8 cellular contexts compared by ENCODE assay signal in the genomic region with DNA sequence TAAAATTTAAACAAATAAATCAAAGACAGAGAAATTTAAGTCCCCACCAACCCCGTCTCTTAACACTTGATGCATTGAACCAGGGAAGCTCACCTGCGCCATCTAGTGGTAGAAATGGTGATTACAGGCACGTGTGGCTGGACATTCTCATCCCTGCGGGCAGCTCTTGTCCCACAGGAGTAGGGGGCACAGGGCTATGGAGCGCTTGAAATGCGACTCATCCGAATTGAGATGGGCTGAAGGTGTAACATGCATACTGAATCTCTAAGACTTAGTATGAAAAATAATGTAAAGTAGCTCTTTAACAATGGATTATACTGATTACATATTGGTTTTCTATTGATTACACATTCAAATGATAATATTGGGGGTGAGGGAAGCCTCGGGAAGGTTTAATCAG. TPM values are rescaled to one million over a fixed set of nuclear protein-coding genes. Genes with fewer than 3 reads are reported as not detected.
DNase-seq lines count a peak whose midpoint lies in the region; ATAC-seq and TF ChIP-seq lines count a peak whose summit lies in the region.

No MANE protein-coding gene starts in this region.

- POLR2A ChIA-PET in CD8-positive, alpha-beta T cell (lab: Charles Lee) = interaction anchor here (0.8 to 1.5 kb wide), 2 partner anchors 12 to 138 kb away, joined by 3 to 5 read pairs; no protein-coding TSS in a partner anchor

- 14% methylated on average over 8 of the region's 8 CpGs for WGBS in esophagus muscularis mucosa

- CTCF ChIA-PET in CD8-positive, alpha-beta T cell (lab: Charles Lee) = interaction anchor here (0.6 to 26.7 kb wide), 56 partner anchors 11 to 1040 kb away, joined by 3 to 602 read pairs (median 5); partner anchors contain the start of gene SLIT1

- no peaks in the 10 kb centered on the region for H3K4me1 Mint-ChIP-seq in CD8-positive, alpha-beta T cell (ENCODE audit: low read depth)
- H3K4me1 Mint-ChIP-seq in nephron = no peaks in the 10 kb centered on the region

- no peak for TF ChIP-seq POLR2A in esophagus muscularis mucosa (IDR thresholded peaks at IDR 0.05; ENCODE audit: low read depth)

- no peaks in the 10 kb centered on the region for H3K27me3 ChIP-seq in CD8-positive, alpha-beta T cell (ENCODE audit: insufficient read depth, low read length)
- H3K27me3 ChIP-seq in esophagus muscularis mucosa = peaks cover 0 to 16% (median 0%) of the 10 kb centered on the region in 4 donors

- no peak overlapping the region for H3K4me3 ChIP-seq in CD8-positive, alpha-beta T cell (ENCODE audit: low read depth, low read length)
- H3K4me3 ChIP-seq in esophagus muscularis mucosa = no peak overlapping the region

- H3K27me3 Mint-ChIP-seq in CD8-positive, alpha-beta T cell (ENCODE audit: low read depth) = peaks cover 1% of the 10 kb centered on the region
- no peaks in the 10 kb centered on the region for H3K27me3 Mint-ChIP-seq in nephron (ENCODE audit: low read depth)

- H3K4me1 ChIP-seq in CD8-positive, alpha-beta T cell (ENCODE audit: insufficient read depth, low read length) = no peaks in the 10 kb centered on the region
- no peaks in the 10 kb centered on the region for H3K4me1 ChIP-seq in esophagus muscularis mucosa

- no peaks in the 10 kb centered on the region for H3K9me3 Mint-ChIP-seq in CD8-positive, alpha-beta T cell
- no peaks in the 10 kb centered on the region for H3K9me3 Mint-ChIP-seq in nephron

- no peaks in the 10 kb centered on the region for H3K9me3 ChIP-seq in CD8-positive, alpha-beta T cell (ENCODE audit: low read length)
- no peaks in the 10 kb centered on the region for H3K9me3 ChIP-seq in esophagus muscularis mucosa

- no peak for TF ChIP-seq EP300 in esophagus muscularis mucosa (IDR thresholded peaks at IDR 0.05)

- intact Hi-C loops in CD8-positive, alpha-beta T cell (cut with DNase I, micrococcal nuclease) = loop anchor here (1.0 to 10.0 kb wide), 5 partner anchors 137 to 814 kb away; no protein-coding TSS in a partner anchor
- intact Hi-C loops in esophagus muscularis mucosa (cut with DNase I) = loop anchor here (2.0 kb wide), 1 partner anchor 138 kb away; no protein-coding TSS in a partner anchor

- no peaks in the 10 kb centered on the region for H3K36me3 ChIP-seq in CD8-positive, alpha-beta T cell (ENCODE audit: insufficient read depth, low read length)
- no peaks in the 10 kb centered on the region for H3K36me3 ChIP-seq in esophagus muscularis mucosa

- peak; percentile 98 for TF ChIP-seq CTCF in CD8-positive, alpha-beta T cell (IDR thresholded peaks at IDR 0.05)
- TF ChIP-seq CTCF in esophagus muscularis mucosa (IDR thresholded peaks at IDR 0.05) = peak; percentile 91 to 96 (median 94)
- peak; percentile 95 to 99 (median 98) for TF ChIP-seq CTCF in nephron (IDR thresholded peaks at IDR 0.05; ENCODE audit: unreplicated experiment in 3 of 3)

- no peak overlapping the region for H3K27ac Mint-ChIP-seq in CD8-positive, alpha-beta T cell
- H3K27ac Mint-ChIP-seq in nephron = no peak overlapping the region

- no peak overlapping the region for H3K27ac ChIP-seq in CD8-positive, alpha-beta T cell (ENCODE audit: low read depth, low read length)
- H3K27ac ChIP-seq in esophagus muscularis mucosa (replicated peaks in 1 of 4) = no peak overlapping the region

- no peak overlapping the region for H3K4me3 Mint-ChIP-seq in CD8-positive, alpha-beta T cell
- H3K4me3 Mint-ChIP-seq in nephron = no peak overlapping the region

- DNase-seq in CD8-positive, alpha-beta T cell = peak; percentile 47 to 82 (median 63)
- DNase-seq in OCI-M2 (lab: John Stamatoyannopoulos, UW; ENCODE audit: unreplicated experiment) = peak; percentile 32
- peak; percentile 54 for DNase-seq in activated T-cell treated with anti-CD3 and anti-CD28 coated beads for 24 hours (ENCODE audit: low read depth)
- no peak for DNase-seq in esophagus muscularis mucosa (ENCODE audit: extremely low spot score)
- DNase-seq in superior temporal gyrus (ENCODE audit: extremely low spot score) = peak; percentile 91

- no peaks in the 10 kb centered on the region for H3K36me3 Mint-ChIP-seq in CD8-positive, alpha-beta T cell
- no peaks in the 10 kb centered on the region for H3K36me3 Mint-ChIP-seq in nephron (ENCODE audit: low read depth)

- peak; percentile 52 for ATAC-seq in CD8-positive, alpha-beta T cell
- ATAC-seq in HG02610 (IDR thresholded peaks at IDR 0.05; ENCODE audit: unreplicated experiment) = peak; percentile 39
- ATAC-seq in HG02763 (IDR thresholded peaks at IDR 0.05; ENCODE audit: unreplicated experiment) = no peak

RNA-seq across cellular contexts. Expression of gene SLIT1, which starts 24.8 kb away (rescaled TPM):
- total RNA-seq in CD8-positive, alpha-beta T cell = under 1 TPM; 0.17 to 0.35 TPM
- under 1 TPM; 0.13 to 0.42 (median 0.31) TPM for total RNA-seq in esophagus muscularis mucosa
